16 cellular contexts compared by ENCODE assay signal in genomic region chr21:17461582-17461981, GRCh38. TPM values are rescaled to one million over a fixed set of nuclear protein-coding genes. Genes with fewer than 3 reads are reported as not detected.
A peak's percentile ranks its signal among the peaks of the same experiment; 100 is the strongest.
DNase-seq lines count a peak whose midpoint lies in the region; ATAC-seq and TF ChIP-seq lines count a peak whose summit lies in the region.
"Had no signal": no experiment of that assay in that cellular context is flagged by ENCODE, and none has a peak within 500 bp of the region (broad histone marks: within the 10 kb centered on the region; RNA-seq: fewer than 3 reads in every experiment).

No MANE protein-coding gene starts in this region.

- 0 out of 3 replicates have a peak overlapping the region, but pooled peaks have one; percentile 47 for H2BK15ac ChIP-seq in IMR-90 (ENCODE audit: low read depth, low read length)

- no peak overlapping the region for H3K23ac ChIP-seq in IMR-90 (ENCODE audit: low read depth, low read length)

- H2BK5ac ChIP-seq in IMR-90 (ENCODE audit: low read depth, low read length, poor library complexity, severe bottlenecking) = peak overlapping the region; percentile 67

- BruUV-seq in IMR-90 (replicated peaks; lab: Mats Ljungman, UMichigan) = no TSS peak

- H3K79me1 ChIP-seq in IMR-90 (ENCODE audit: low read depth in 1 of 2, low read length in 2 of 2) = no peaks in the 10 kb centered on the region

- H3K27ac ChIP-seq in IMR-90 (ENCODE audit: insufficient read depth, low read length) (peak overlapping the region; percentile 4; the same call in 1 of the 2 replicates), VCaP (peak overlapping the region; percentile 89)
- H3K27ac ChIP-seq: KMS-11, thoracic aorta had no signal

- POLR2A ChIA-PET in IMR-90 (lab: Charles Lee; ENCODE audit: unreplicated experiment) = no interaction called here

- H3K4me3 ChIP-seq in IMR-90 (ENCODE audit: insufficient read depth, low read depth, low read length) (no peak overlapping the region), fibroblast of villous mesenchyme (ENCODE audit: low read depth, low read length) (no peak overlapping the region)
- H3K4me3 ChIP-seq: gastroesophageal sphincter, thoracic aorta had no signal

- no CpG with 5 or more reads among the region's 4 CpGs for WGBS in IMR-90 (ENCODE audit: extremely low coverage in 2 of 2, insufficient read length in 1 of 2), 2 experiments

- no peak overlapping the region for H3K4me2 ChIP-seq in IMR-90 (ENCODE audit: low read depth, low read length)
- H3K4me2 ChIP-seq: KMS-11 had no signal

- H4K8ac ChIP-seq in IMR-90 (ENCODE audit: low read depth in 2 of 2, low read length in 2 of 2) = peak overlapping the region in 1 of 2 experiments; percentile 17; a peak in 1 of 4 replicates

- no peak overlapping the region for H3K56ac ChIP-seq in IMR-90 (ENCODE audit: extremely low read depth, insufficient read depth, low read length)

- CTCF ChIA-PET in IMR-90 (lab: Yijun Ruan, JAX) = interaction anchor here (0.9 kb wide), 1 partner anchor 50 kb away, joined by 4 read pairs; no protein-coding TSS in a partner anchor

- 0 out of 2 replicates have a peak overlapping the region, but pooled peaks have one; percentile 11 for H2AK5ac ChIP-seq in IMR-90 (ENCODE audit: low read depth, low read length)

- H2BK20ac ChIP-seq in IMR-90 (ENCODE audit: low read depth, low read length) = peak overlapping the region; percentile 55; the same call in 1 of the 2 replicates

- H4K5ac ChIP-seq in IMR-90 (ENCODE audit: low read depth, low read length) = no peak overlapping the region

- H3K36me3 ChIP-seq in IMR-90 (ENCODE audit: control insufficient read depth, insufficient read depth, low read length) = no peaks in the 10 kb centered on the region
- H3K36me3 ChIP-seq: gastroesophageal sphincter, thoracic aorta had no signal

- H2AFZ ChIP-seq in IMR-90 (replicated peaks; ENCODE audit: low read length, poor library complexity) = no peak overlapping the region

- ATAC-seq in IMR-90 (ENCODE audit: low read depth) (peak; percentile 21), HG03139 (IDR thresholded peaks at IDR 0.05; ENCODE audit: unreplicated experiment) (no peak)
- ATAC-seq: activated CD8-positive, alpha-beta T cell treated with anti-CD3 and anti-CD28 coated beads, Interleukin-2, amount 10 ng/mL, durations not matched to agents 7 days and 5 days; natural killer cell had no signal

- peak overlapping the region; percentile 26; the same call in 1 of the 2 replicates for H3K4ac ChIP-seq in IMR-90 (ENCODE audit: low read depth, low read length)

- H3K14ac ChIP-seq in IMR-90 (replicated peaks; ENCODE audit: low read depth, low read length) = peak overlapping the region; percentile 10; the same call in 1 of the 2 replicates

- H2AK9ac ChIP-seq in IMR-90 (replicated peaks; ENCODE audit: low read depth, low read length, poor library complexity) = no peak overlapping the region

- intact Hi-C loops in IMR-90 (cut with micrococcal nuclease) = loop anchor here (10.0 kb wide), 1 partner anchor 143 kb away; no protein-coding TSS in a partner anchor

- no peak overlapping the region for H2BK120ac ChIP-seq in IMR-90 (ENCODE audit: low read depth, low read length)

- dilution Hi-C loops in IMR-90 (cut with HindIII; ENCODE audit: low sequenced_read_pairs, unreplicated experiment) = no loop called here

- H3K9ac ChIP-seq in IMR-90 (ENCODE audit: low read depth, low read length) = no peak overlapping the region
- H3K9ac ChIP-seq: KMS-11 had no signal

- H3K9me3 ChIP-seq in IMR-90 (ENCODE audit: control insufficient read depth, insufficient read depth, low read length) = no peaks in the 10 kb centered on the region
- H3K9me3 ChIP-seq: gastroesophageal sphincter, thoracic aorta had no signal

- H4K20me1 ChIP-seq in IMR-90 (ENCODE audit: insufficient read depth, low read length) = no peaks in the 10 kb centered on the region

- peak overlapping the region; percentile 80; the same call in 1 of the 2 replicates for H3K18ac ChIP-seq in IMR-90 (ENCODE audit: low read depth, low read length)

- H3K9me1 ChIP-seq in IMR-90 (ENCODE audit: insufficient read depth, low read length) = no peaks in the 10 kb centered on the region

- no peak for TF ChIP-seq RAD21 in IMR-90 (IDR thresholded peaks at IDR 0.05; ENCODE audit: low read length)

- DNase-seq in IMR-90 = peak; percentile 43
- peak; percentile 47 for DNase-seq in fibroblast of villous mesenchyme (ENCODE audit: low read depth)
- peak; percentile 34 for DNase-seq in stromal cell of bone marrow (ENCODE audit: low read depth)
- DNase-seq in HCEC 1CT = no peak
- DNase-seq in dedifferentiated amniotic fluid mesenchymal stem cell (ENCODE audit: extremely low spot score) = no peak
- DNase-seq: activated CD8-positive, alpha-beta T cell treated with anti-CD3 and anti-CD28 coated beads, Interleukin-2, amount 10 ng/mL, durations not matched to agents 7 days and 5 days; activated effector memory CD4-positive, alpha-beta T cell treated with Interleukin-2 at 50 U/mL for 16 hours; CD8-positive, alpha-beta memory T cell; natural killer cell; NCI-H2171; T1000 had no signal

- peaks cover 8% of the 10 kb centered on the region; the same call in 1 of the 2 replicates for H3K4me1 ChIP-seq in IMR-90 (ENCODE audit: control insufficient read depth, insufficient read depth, low read length)

- in situ Hi-C loops in IMR-90 (cut with MboI; ENCODE audit: low sequenced_read_pairs) = loop anchor here (25.0 kb wide), 2 partner anchors 376 to 899 kb away; no protein-coding TSS in a partner anchor

- no peak for TF ChIP-seq POLR2A in IMR-90 (IDR thresholded peaks at IDR 0.05; ENCODE audit: low read depth, low read length)

- no peaks in the 10 kb centered on the region for H3K27me3 ChIP-seq in IMR-90 (ENCODE audit: control insufficient read depth, insufficient read depth, low read length)
- H3K27me3 ChIP-seq: gastroesophageal sphincter had no signal

- no peak overlapping the region for H4K91ac ChIP-seq in IMR-90 (ENCODE audit: insufficient read depth, low read depth, low read length)

- TF ChIP-seq CTCF in IMR-90 (conservative IDR thresholded peaks at IDR 0.05; ENCODE audit: low read depth, low read length) = no peak
- TF ChIP-seq CTCF in VCaP (conservative IDR thresholded peaks at IDR 0.05) = no peak
- no peak for TF ChIP-seq CTCF in fibroblast of villous mesenchyme (IDR thresholded peaks at IDR 0.05; ENCODE audit: insufficient read depth, low read depth, low read length)

TF ChIP-seq in IMR-90, 13 proteins besides CTCF, POLR2A, EP300 and RAD21:
- TF ChIP-seq CEBPB (IDR thresholded peaks at IDR 0.05; ENCODE audit: low read depth, low read length) = peak; percentile 52
- TF ChIP-seq, protein P1, sequence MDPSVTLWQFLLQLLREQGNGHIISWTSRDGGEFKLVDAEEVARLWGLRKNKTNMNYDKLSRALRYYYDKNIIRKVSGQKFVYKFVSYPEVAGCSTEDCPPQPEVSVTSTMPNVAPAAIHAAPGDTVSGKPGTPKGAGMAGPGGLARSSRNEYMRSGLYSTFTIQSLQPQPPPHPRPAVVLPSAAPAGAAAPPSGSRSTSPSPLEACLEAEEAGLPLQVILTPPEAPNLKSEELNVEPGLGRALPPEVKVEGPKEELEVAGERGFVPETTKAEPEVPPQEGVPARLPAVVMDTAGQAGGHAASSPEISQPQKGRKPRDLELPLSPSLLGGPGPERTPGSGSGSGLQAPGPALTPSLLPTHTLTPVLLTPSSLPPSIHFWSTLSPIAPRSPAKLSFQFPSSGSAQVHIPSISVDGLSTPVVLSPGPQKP (IDR thresholded peaks at IDR 0.05; ENCODE audit: borderline replicate concordance, low read depth, low read length) = no peak
- no peak for TF ChIP-seq MXI1 (IDR thresholded peaks at IDR 0.05; ENCODE audit: borderline replicate concordance, low read depth, low read length)
- peak; percentile 5; the same call in 1 of the 2 replicates for TF ChIP-seq FOS (IDR thresholded peaks at IDR 0.05; ENCODE audit: low read depth, low read length)
- TF ChIP-seq RCOR1 (IDR thresholded peaks at IDR 0.05; ENCODE audit: insufficient replicate concordance, low read length) = no peak
- TF ChIP-seq MAFK (IDR thresholded peaks at IDR 0.05; ENCODE audit: low read depth, low read length) = no peak
- no peak for TF ChIP-seq CHD1 (IDR thresholded peaks at IDR 0.05; ENCODE audit: low read depth, low read length)

RNA-seq across cellular contexts. Expression of gene CXADR, which starts 51.3 kb away (rescaled TPM):
- 0.83 and 1.1 TPM in 2 replicates for total RNA-seq in IMR-90 (2012; rRNA removed)
- polyA plus RNA-seq in IMR-90 (2012; rRNA removed) = 0.21 and 0.26 TPM in 2 replicates
- 0.09 TPM in 2 replicates for polyA plus RNA-seq in IMR-90 (2012; cell fraction: cytosol; rRNA removed)
- polyA plus RNA-seq in IMR-90 (2012; cell fraction: nucleus; rRNA removed; ENCODE audit: low replicate concordance) = 0.02 and 0.08 TPM in 2 replicates
- 0.32 and 0.86 TPM in 2 replicates for total RNA-seq in fibroblast of villous mesenchyme

Comparison
In these comparisons a context has a peak if more than half of its experiments do, and no peak if none do; other contexts are left out.
1. DNase-seq: peak in IMR-90 (single experiment), fibroblast of villous mesenchyme (single experiment) and stromal cell of bone marrow (single experiment); none in HCEC 1CT (single experiment) and dedifferentiated amniotic fluid mesenchymal stem cell (single experiment).